In genomic region chr2:78118037-78118436, GRCh38 we compare ENCODE assay signal across 22 cellular contexts.
"Had no signal": no experiment of that assay in that cellular context is flagged by ENCODE, and none has a peak within 500 bp of the region (broad histone marks: within the 10 kb centered on the region; RNA-seq: fewer than 3 reads in every experiment).

No MANE protein-coding gene starts in this region.

- FAIRE-seq: endothelial cell of umbilical vein, islet of Langerhans had no signal

- ATAC-seq: foreskin keratinocyte; naive thymus-derived CD8-positive, alpha-beta T cell; right cardiac atrium; stimulated activated memory B cell treated with anti-CD40 and anti-IgM and Interleukin-4, amounts not matched to agents 10 μg/mL and 1 μg/mL and 100 μg/mL, for 72 hours had no signal

- H3K36me3 ChIP-seq: colonic mucosa, spleen, tibial artery, upper lobe of left lung, uterus had no signal

- DNase-seq: colonic mucosa; effector CD4-positive, alpha-beta T cell; endodermal cell; erythroblast; foreskin keratinocyte; head of caudate nucleus; hippocampal formation; kidney glomerular epithelial cell; mesendoderm; naive thymus-derived CD8-positive, alpha-beta T cell; posterior cingulate gyrus; right cardiac atrium; spleen; stimulated activated CD4-positive, alpha-beta T cell treated with anti-CD3 and anti-CD28 coated beads, Interleukin-15, amount 100 ng/mL, for 24 hours; stimulated activated CD4-positive, alpha-beta T cell treated with anti-CD3 and anti-CD28 coated beads, Interleukin-1b, Interleukin-23, amount 100 ng/mL, for 48 hours; stimulated activated CD4-positive, alpha-beta T cell treated with anti-CD3 and anti-CD28 coated beads, Interleukin-4, amount 100 ng/mL, for 24 hours; tibial artery; upper lobe of left lung; uterus had no signal

- H3K27me3 ChIP-seq: colonic mucosa, foreskin keratinocyte, spleen, tibial artery, upper lobe of left lung, uterus had no signal

- H3K9me3 ChIP-seq: colonic mucosa, tibial artery, upper lobe of left lung, uterus had no signal

- H3K4me1 ChIP-seq: colonic mucosa, foreskin keratinocyte, spleen, tibial artery, upper lobe of left lung, uterus had no signal

- H3K27ac ChIP-seq: colonic mucosa, foreskin keratinocyte, spleen, tibial artery, upper lobe of left lung, uterus had no signal

- H3K4me3 ChIP-seq: colonic mucosa, spleen, tibial artery, upper lobe of left lung, uterus had no signal
